3 cellular contexts compared by ENCODE assay signal in the genomic region with DNA sequence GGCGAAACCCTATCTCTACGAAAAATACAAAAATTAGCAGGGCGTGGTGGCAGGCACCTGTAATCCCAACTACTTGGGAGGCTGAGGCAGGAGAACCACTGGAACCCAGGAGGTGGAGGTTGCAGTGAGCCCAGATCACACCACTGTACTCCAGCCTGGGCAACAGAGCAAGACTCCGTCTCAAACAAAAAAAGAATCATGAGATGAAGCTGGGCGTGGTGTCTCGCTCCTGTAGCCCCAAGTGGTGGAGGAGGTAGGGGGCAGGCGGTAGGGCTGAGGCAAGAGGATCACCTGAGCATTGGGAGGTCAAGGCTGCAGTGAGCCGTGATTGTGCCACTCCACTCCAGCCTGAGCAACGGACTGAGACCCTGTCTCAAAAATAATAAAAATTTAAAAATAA. TPM values are rescaled to one million over a fixed set of nuclear protein-coding genes. Genes with fewer than 3 reads are reported as not detected.
"Had no signal": no experiment of that assay in that cellular context is flagged by ENCODE, and none has a peak within 500 bp of the region (broad histone marks: within the 10 kb centered on the region; RNA-seq: fewer than 3 reads in every experiment).

No MANE protein-coding gene starts in this region.

RNA-seq across cellular contexts. Expression of a gene that starts 37.2 kb away (rescaled TPM):
- total RNA-seq: left lobe of liver; naive thymus-derived CD4-positive, alpha-beta T cell; upper lobe of right lung had no signal
- polyA plus RNA-seq: naive thymus-derived CD4-positive, alpha-beta T cell had no signal

RNA-seq across cellular contexts. Expression of a gene that starts 54.0 kb away (rescaled TPM):
- polyA plus RNA-seq: naive thymus-derived CD4-positive, alpha-beta T cell had no signal
